ENCODE assay signal across 8 cellular contexts in the genomic region with DNA sequence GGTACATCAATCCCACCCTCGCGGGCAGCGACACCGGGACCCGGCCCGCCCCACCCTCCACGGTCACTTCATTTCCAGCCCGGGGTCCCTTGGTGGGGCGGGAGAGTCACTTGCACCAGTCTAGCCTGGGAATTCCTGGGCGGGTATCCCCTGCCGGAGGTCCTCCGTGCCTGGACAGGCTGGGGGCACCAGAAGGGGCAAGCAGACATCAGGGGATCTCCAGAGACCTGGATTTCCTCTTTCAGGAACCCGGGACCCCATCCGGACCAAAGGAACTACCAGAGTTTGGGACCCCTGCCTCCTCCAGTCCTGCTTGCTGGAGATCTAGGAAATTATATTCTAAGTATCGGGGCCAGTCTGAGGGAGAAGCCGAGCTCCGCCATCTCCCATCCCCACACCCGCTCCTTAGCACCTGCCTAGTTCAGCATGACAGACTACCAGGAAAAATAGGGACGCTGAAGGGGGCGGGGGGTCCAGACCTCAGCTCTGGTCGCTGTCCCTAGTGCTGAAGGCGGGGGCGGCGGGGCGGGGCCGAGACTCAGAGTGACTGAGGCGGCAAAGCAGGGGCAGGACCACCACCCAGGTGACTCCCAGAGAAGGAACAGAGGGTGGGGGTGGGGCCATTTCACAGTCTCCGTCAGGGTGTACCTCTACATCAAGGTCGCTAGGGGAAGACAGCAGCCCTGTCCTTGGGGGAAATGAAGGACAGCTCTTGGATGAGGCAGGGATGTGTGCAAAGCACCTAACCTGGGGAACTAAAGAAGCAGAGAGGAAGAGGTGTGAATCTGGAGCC. TPM values are rescaled to one million over a fixed set of nuclear protein-coding genes. Genes with fewer than 3 reads are reported as not detected.
A peak's percentile ranks its signal among the peaks of the same experiment; 100 is the strongest.
DNase-seq lines count a peak whose midpoint lies in the region; ATAC-seq and TF ChIP-seq lines count a peak whose summit lies in the region.

No MANE protein-coding gene starts in this region.

- peak overlapping the region; percentile 74 for H3K4me3 ChIP-seq in trophoblast cell (ENCODE audit: low read depth, low read length)

- no CpG with 5 or more reads among the region's 29 CpGs for WGBS in trophoblast cell (ENCODE audit: extremely low coverage, insufficient coverage, insufficient read length)

- H3K79me1 ChIP-seq in trophoblast cell (ENCODE audit: low read length): peaks cover 8% of the 10 kb centered on the region

- no peak overlapping the region for H2BK12ac ChIP-seq in trophoblast cell (ENCODE audit: low read length)

- H3K36me3 Mint-ChIP-seq in IgD-negative memory B cell: no peaks in the 10 kb centered on the region
- peaks cover 10% of the 10 kb centered on the region for H3K36me3 Mint-ChIP-seq in type B pancreatic cell

- H3K27ac Mint-ChIP-seq in IgD-negative memory B cell (peak overlapping the region; percentile 53 to 73 (median 57)), type B pancreatic cell (no peak overlapping the region)

- H3K27me3 ChIP-seq in trophoblast cell (ENCODE audit: insufficient read depth, low read length): no peaks in the 10 kb centered on the region

- H3K4me1 Mint-ChIP-seq in IgD-negative memory B cell (peaks cover 19 to 30% (median 20%) of the 10 kb centered on the region in 3 donors), type B pancreatic cell (ENCODE audit: unreplicated experiment) (peaks cover 30% of the 10 kb centered on the region)

- H2BK120ac ChIP-seq in trophoblast cell (ENCODE audit: insufficient read depth, low read length, poor library complexity): no peak overlapping the region

- H4K12ac ChIP-seq in trophoblast cell (ENCODE audit: low read depth, low read length): no peak overlapping the region

- no peak overlapping the region for H2AK5ac ChIP-seq in trophoblast cell (ENCODE audit: low read length)

- peak overlapping the region; percentile 38 for H2AFZ ChIP-seq in trophoblast cell (ENCODE audit: insufficient read depth, low read length, poor library complexity)

- peaks cover 2% of the 10 kb centered on the region in 2 experiments for H3K36me3 ChIP-seq in trophoblast cell (ENCODE audit: control insufficient read depth in 1 of 2, insufficient read depth in 2 of 2, low read length in 2 of 2)

- peak overlapping the region; percentile 72 for H3K4me2 ChIP-seq in trophoblast cell (ENCODE audit: low read length)

- H3K9me3 Mint-ChIP-seq in IgD-negative memory B cell: no peaks in the 10 kb centered on the region
- no peaks in the 10 kb centered on the region for H3K9me3 Mint-ChIP-seq in type B pancreatic cell

- no peak overlapping the region for H3K9ac ChIP-seq in trophoblast cell (ENCODE audit: low read length)

- H3K27me3 Mint-ChIP-seq in IgD-negative memory B cell: no peaks in the 10 kb centered on the region
- H3K27me3 Mint-ChIP-seq in type B pancreatic cell: no peaks in the 10 kb centered on the region

- H3K4me3 Mint-ChIP-seq in IgD-negative memory B cell: peak overlapping the region; percentile 77 to 90 (median 84)
- peak overlapping the region; percentile 80 for H3K4me3 Mint-ChIP-seq in type B pancreatic cell

- ATAC-seq in GM21447 (IDR thresholded peaks at IDR 0.05; ENCODE audit: unreplicated experiment): no peak

- DNase-seq in COLO829 (ENCODE audit: low spot score) (peak; percentile 47), RKO (ENCODE audit: low spot score) (peak; percentile 71), germinal center (ENCODE audit: low spot score) (peak; percentile 80), trophoblast cell (peak; percentile 29 to 49), type B pancreatic cell (ENCODE audit: extremely low spot score, unreplicated experiment) (no peak)
- DNase-seq in activated T-helper 9 cell treated with anti-CD3 and anti-CD28 coated beads, Interleukin-2, amount 50 U/mL, for 16 hours (ENCODE audit: low read depth): peak; percentile 61

- no peak overlapping the region for H3K14ac ChIP-seq in trophoblast cell (ENCODE audit: low read length)

- no peak overlapping the region for H3K18ac ChIP-seq in trophoblast cell (ENCODE audit: low read length)

- peak; percentile 62 for TF ChIP-seq CTCF in type B pancreatic cell (conservative IDR thresholded peaks at IDR 0.05)

- peak overlapping the region; percentile 51 for H4K8ac ChIP-seq in trophoblast cell (ENCODE audit: low read depth, low read length)

- H4K91ac ChIP-seq in trophoblast cell (ENCODE audit: low read depth, low read length): no peak overlapping the region

- H3K23ac ChIP-seq in trophoblast cell (ENCODE audit: low read length): no peak overlapping the region

- H3K79me2 ChIP-seq in trophoblast cell (ENCODE audit: control insufficient read depth, insufficient read depth, low read length, poor library complexity): peaks cover 3% of the 10 kb centered on the region

- peaks cover 13 to 15% of the 10 kb centered on the region in 2 experiments for H3K4me1 ChIP-seq in trophoblast cell (ENCODE audit: control insufficient read depth in 1 of 2, insufficient read depth in 2 of 2, low read length in 2 of 2)

- H3K27ac ChIP-seq in trophoblast cell (ENCODE audit: low read depth, low read length): no peak overlapping the region

- no peak overlapping the region for H2BK5ac ChIP-seq in trophoblast cell (ENCODE audit: low read depth, low read length, poor library complexity)

- H3K9me3 ChIP-seq in trophoblast cell (ENCODE audit: insufficient read depth, low read depth, low read length): peaks cover 1% of the 10 kb centered on the region

- no peak overlapping the region for H3K4ac ChIP-seq in trophoblast cell (ENCODE audit: low read depth, low read length)

RNA-seq across cellular contexts. Expression of a gene that starts 0.8 kb away (rescaled TPM):
- 2.3 TPM for polyA plus RNA-seq in IgD-negative memory B cell
- 2.5 and 2.8 TPM in 2 replicates for polyA plus RNA-seq in trophoblast cell (2013)
- 9.5 and 10.6 TPM in 2 replicates for total RNA-seq in type B pancreatic cell (ENCODE audit: low replicate concordance)

RNA-seq across cellular contexts. Expression of a gene that starts 4.8 kb away (rescaled TPM):
- polyA plus RNA-seq in IgD-negative memory B cell: 19.7 TPM
- 48.9 and 52.4 TPM in 2 replicates for polyA plus RNA-seq in trophoblast cell (2013)
- 61.5 and 96.8 TPM in 2 replicates for total RNA-seq in type B pancreatic cell (ENCODE audit: low replicate concordance)

RNA-seq across cellular contexts. Expression of a gene that starts 15.9 kb away (rescaled TPM):
- 144 TPM for polyA plus RNA-seq in IgD-negative memory B cell
- polyA plus RNA-seq in trophoblast cell (2013): 71.1 and 75.0 TPM in 2 replicates
- total RNA-seq in type B pancreatic cell (ENCODE audit: low replicate concordance): 52.0 and 58.7 TPM in 2 replicates

RNA-seq across cellular contexts. Expression of a gene that starts 22.8 kb away (rescaled TPM):
- polyA plus RNA-seq in IgD-negative memory B cell: 1.7 TPM
- polyA plus RNA-seq in trophoblast cell (2013): 38.7 and 39.3 TPM in 2 replicates
- 37.4 and 55.7 TPM in 2 replicates for total RNA-seq in type B pancreatic cell (ENCODE audit: low replicate concordance)

RNA-seq across cellular contexts. Expression of a gene that starts 23.1 kb away (rescaled TPM):
- polyA plus RNA-seq in IgD-negative memory B cell: not detected
- 0.03 and 0.04 TPM in 2 replicates for polyA plus RNA-seq in trophoblast cell (2013)
- total RNA-seq in type B pancreatic cell (ENCODE audit: low replicate concordance): 1.0 and 2.4 TPM in 2 replicates
